In the genomic region with DNA sequence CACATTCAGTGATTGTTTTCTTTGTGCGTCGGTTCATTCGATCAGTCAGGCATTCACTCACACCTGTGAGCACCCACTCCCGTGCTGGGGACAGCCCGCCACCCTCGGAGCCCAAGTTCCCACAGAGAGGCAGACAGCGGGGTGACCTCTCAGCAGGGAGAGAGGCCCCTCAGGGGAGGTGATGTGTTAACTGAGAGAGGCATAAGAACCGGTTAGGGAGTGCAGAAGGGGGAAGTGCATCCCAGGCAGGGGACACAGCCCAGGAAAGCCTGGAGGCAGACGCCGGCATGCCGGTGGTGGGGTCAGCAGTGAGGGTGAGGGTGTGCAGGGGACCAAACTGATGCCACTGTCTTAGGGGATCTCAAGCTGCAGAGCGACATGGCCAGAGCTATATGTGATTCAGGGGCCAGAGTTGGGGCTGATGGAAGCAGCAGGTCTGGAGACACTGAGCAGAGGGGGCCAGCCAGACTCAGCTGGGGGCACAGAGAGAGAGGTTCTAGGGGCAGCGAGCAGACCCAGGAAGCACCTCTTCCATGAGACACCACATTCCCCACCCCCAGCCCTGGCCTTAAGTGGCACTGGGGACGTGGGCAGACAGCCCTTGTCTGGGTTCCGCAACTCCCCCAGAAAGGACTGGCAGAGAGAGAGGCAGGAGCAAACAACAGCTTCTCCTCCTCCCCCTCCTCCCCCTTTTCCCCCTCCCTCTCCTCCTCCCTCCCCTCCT, we compare ENCODE assay signal across 1 cellular context.
A peak's percentile ranks its signal among the peaks of the same experiment; 100 is the strongest.
TF ChIP-seq lines count a peak whose summit lies in the region.

No MANE protein-coding gene starts in this region.

TF ChIP-seq in K562, 482 proteins besides CTCF, POLR2A, EP300 and RAD21:
- peak; percentile 27; the same call in 1 of the 2 replicates for TF ChIP-seq SPI1 (IDR thresholded peaks at IDR 0.05; ENCODE audit: borderline replicate concordance, low read depth, low read length)
- no peak for TF ChIP-seq NFATC3 (IDR thresholded peaks at IDR 0.05)
- TF ChIP-seq ZNF217 (CRISPR knock-in tag; IDR thresholded peaks at IDR 0.05): no peak
- TF ChIP-seq NCOA4 (IDR thresholded peaks at IDR 0.05; ENCODE audit: partially characterized antibody): no peak
- TF ChIP-seq, protein P1, sequence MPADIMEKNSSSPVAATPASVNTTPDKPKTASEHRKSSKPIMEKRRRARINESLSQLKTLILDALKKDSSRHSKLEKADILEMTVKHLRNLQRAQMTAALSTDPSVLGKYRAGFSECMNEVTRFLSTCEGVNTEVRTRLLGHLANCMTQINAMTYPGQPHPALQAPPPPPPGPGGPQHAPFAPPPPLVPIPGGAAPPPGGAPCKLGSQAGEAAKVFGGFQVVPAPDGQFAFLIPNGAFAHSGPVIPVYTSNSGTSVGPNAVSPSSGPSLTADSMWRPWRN (IDR thresholded peaks at IDR 0.05; ENCODE audit: low read depth): no peak
